1 cellular context compared by ENCODE assay signal in genomic region chr6:37779902-37780628, GRCh38.
TF ChIP-seq lines count a peak whose summit lies in the region.

No MANE protein-coding gene starts in this region.

TF ChIP-seq in GM12878, 131 proteins besides CTCF, POLR2A, EP300 and RAD21:
- 0 out of 2 replicates have a peak, but pooled peaks have one; percentile 50 for TF ChIP-seq ZNF687 (IDR thresholded peaks at IDR 0.05)
- TF ChIP-seq EED (IDR thresholded peaks at IDR 0.05; ENCODE audit: low read depth) = peak; percentile 53; the same call in 1 of the 2 replicates
- TF ChIP-seq, protein P1, sequence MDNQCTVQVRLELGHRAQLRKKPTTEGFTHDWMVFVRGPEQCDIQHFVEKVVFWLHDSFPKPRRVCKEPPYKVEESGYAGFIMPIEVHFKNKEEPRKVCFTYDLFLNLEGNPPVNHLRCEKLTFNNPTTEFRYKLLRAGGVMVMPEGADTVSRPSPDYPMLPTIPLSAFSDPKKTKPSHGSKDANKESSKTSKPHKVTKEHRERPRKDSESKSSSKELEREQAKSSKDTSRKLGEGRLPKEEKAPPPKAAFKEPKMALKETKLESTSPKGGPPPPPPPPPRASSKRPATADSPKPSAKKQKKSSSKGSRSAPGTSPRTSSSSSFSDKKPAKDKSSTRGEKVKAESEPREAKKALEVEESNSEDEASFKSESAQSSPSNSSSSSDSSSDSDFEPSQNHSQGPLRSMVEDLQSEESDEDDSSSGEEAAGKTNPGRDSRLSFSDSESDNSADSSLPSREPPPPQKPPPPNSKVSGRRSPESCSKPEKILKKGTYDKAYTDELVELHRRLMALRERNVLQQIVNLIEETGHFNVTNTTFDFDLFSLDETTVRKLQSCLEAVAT (IDR thresholded peaks at IDR 0.05) = peak; percentile 76
- TF ChIP-seq SMC3 (IDR thresholded peaks at IDR 0.05; ENCODE audit: borderline replicate concordance, low read length) = 0 out of 2 replicates have a peak, but pooled peaks have one; percentile 6
- TF ChIP-seq SIN3A (IDR thresholded peaks at IDR 0.05; ENCODE audit: low read depth, low read length) = no peak
- no peak for TF ChIP-seq ZNF274 (IDR thresholded peaks at IDR 0.05; ENCODE audit: insufficient read depth, insufficient read length)
- TF ChIP-seq IKZF2 (IDR thresholded peaks at IDR 0.05) = peak; percentile 32 to 60; a peak in 3 of 4 replicates
- peak; percentile 59 for TF ChIP-seq IKZF1 (conservative IDR thresholded peaks at IDR 0.05)
- TF ChIP-seq RELB (IDR thresholded peaks at IDR 0.05; ENCODE audit: low read depth) = peak; percentile 51; the same call in 1 of the 2 replicates
- TF ChIP-seq NR2F1 (conservative IDR thresholded peaks at IDR 0.05) = peak; percentile 86
- 0 out of 2 replicates have a peak, but pooled peaks have one; percentile 36 for TF ChIP-seq GATAD2B (conservative IDR thresholded peaks at IDR 0.05; ENCODE audit: low read depth)
- TF ChIP-seq MEF2A (IDR thresholded peaks at IDR 0.05; ENCODE audit: insufficient read depth, low read depth, low read length) = no peak
TF ChIP-seq in GM12878: peak in this region for 9.
